13 cellular contexts compared by ENCODE assay signal in genomic region chr1:1216770-1217620, GRCh38. TPM values are rescaled to one million over a fixed set of nuclear protein-coding genes. Genes with fewer than 3 reads are reported as not detected.
DNase-seq lines count a peak whose midpoint lies in the region; ATAC-seq and TF ChIP-seq lines count a peak whose summit lies in the region.
"Had no signal": no experiment of that assay in that cellular context is flagged by ENCODE, and none has a peak within 500 bp of the region (broad histone marks: within the 10 kb centered on the region; RNA-seq: fewer than 3 reads in every experiment).

No MANE protein-coding gene starts in this region.

- H3K9me3 Mint-ChIP-seq in activated naive CD4-positive, alpha-beta T cell treated with anti-CD3 and anti-CD28 coated beads, Interleukin-2, amount 50 U/mL, for 24 hours, result no peaks in the 10 kb centered on the region
- H3K9me3 Mint-ChIP-seq in naive thymus-derived CD8-positive, alpha-beta T cell, result no peaks in the 10 kb centered on the region

- peak; percentile 66 for ATAC-seq in T-helper 17 cell
- no peak for ATAC-seq in naive thymus-derived CD8-positive, alpha-beta T cell
- no peak for ATAC-seq in HG03378 (IDR thresholded peaks at IDR 0.05; ENCODE audit: unreplicated experiment)
- ATAC-seq: body of pancreas had no signal

- H3K27ac Mint-ChIP-seq in T-helper 17 cell, result peak overlapping the region; percentile 99
- H3K27ac Mint-ChIP-seq in activated naive CD4-positive, alpha-beta T cell treated with anti-CD3 and anti-CD28 coated beads, Interleukin-2, amount 50 U/mL, for 24 hours, result peak overlapping the region; percentile 77
- peak overlapping the region in 8 of 10 donors; percentile 32 to 90 (median 54) for H3K27ac Mint-ChIP-seq in naive thymus-derived CD8-positive, alpha-beta T cell

- H3K27ac ChIP-seq in HUES48 (ENCODE audit: low read depth, low read length), result peak overlapping the region; percentile 28
- peak overlapping the region in 1 of 3 donors; percentile 2 for H3K27ac ChIP-seq in thyroid gland
- H3K27ac ChIP-seq: body of pancreas had no signal

- peaks cover 36% of the 10 kb centered on the region for H3K4me1 Mint-ChIP-seq in T-helper 17 cell
- peaks cover 23% of the 10 kb centered on the region for H3K4me1 Mint-ChIP-seq in activated naive CD4-positive, alpha-beta T cell treated with anti-CD3 and anti-CD28 coated beads, Interleukin-2, amount 50 U/mL, for 24 hours
- H3K4me1 Mint-ChIP-seq in naive thymus-derived CD8-positive, alpha-beta T cell, result peaks cover 8 to 34% (median 19%) of the 10 kb centered on the region in 4 donors

- H3K36me3 ChIP-seq in HUES48 (ENCODE audit: control insufficient read depth, insufficient read depth, low read length), result peaks cover 39% of the 10 kb centered on the region
- H3K36me3 ChIP-seq in thyroid gland, result peaks cover 36 to 44% of the 10 kb centered on the region in 2 donors

- intact Hi-C loops in thyroid gland (cut with DNase I), result no loop called here

- no peaks in the 10 kb centered on the region for H3K9me3 ChIP-seq in HUES48 (ENCODE audit: control insufficient read depth, insufficient read depth, low read length)
- no peaks in the 10 kb centered on the region for H3K9me3 ChIP-seq in T-helper 17 cell (ENCODE audit: control insufficient read depth, low read length, poor library complexity, severe bottlenecking)
- no peaks in the 10 kb centered on the region for H3K9me3 ChIP-seq in thyroid gland
- H3K9me3 ChIP-seq: body of pancreas had no signal

- POLR2A ChIA-PET in naive thymus-derived CD8-positive, alpha-beta T cell (lab: Charles Lee), result interaction anchor here (0.7 kb wide), 1 partner anchor 9 kb away, joined by 3 read pairs; no protein-coding TSS in a partner anchor

- no peak overlapping the region for H3K4me3 ChIP-seq in HUES48 (ENCODE audit: low read depth, low read length)
- H3K4me3 ChIP-seq in thyroid gland (replicated peaks in 1 of 3), result no peak overlapping the region
- H3K4me3 ChIP-seq: body of pancreas, skin epidermis had no signal

- H3K36me3 Mint-ChIP-seq in T-helper 17 cell (ENCODE audit: low read depth), result no peaks in the 10 kb centered on the region
- H3K36me3 Mint-ChIP-seq in activated naive CD4-positive, alpha-beta T cell treated with anti-CD3 and anti-CD28 coated beads, Interleukin-2, amount 50 U/mL, for 24 hours, result peaks cover 7% of the 10 kb centered on the region
- peaks cover 0 to 43% (median 13%) of the 10 kb centered on the region in 3 donors for H3K36me3 Mint-ChIP-seq in naive thymus-derived CD8-positive, alpha-beta T cell

- H3K4me1 ChIP-seq in HUES48 (ENCODE audit: control insufficient read depth, insufficient read depth, low read length) (no peaks in the 10 kb centered on the region), thyroid gland (no peaks in the 10 kb centered on the region)
- H3K4me1 ChIP-seq: body of pancreas had no signal

- TF ChIP-seq POLR2A in thyroid gland (IDR thresholded peaks at IDR 0.05), result no peak

- no peaks in the 10 kb centered on the region for H3K27me3 Mint-ChIP-seq in T-helper 17 cell
- H3K27me3 Mint-ChIP-seq in activated naive CD4-positive, alpha-beta T cell treated with anti-CD3 and anti-CD28 coated beads, Interleukin-2, amount 50 U/mL, for 24 hours, result no peaks in the 10 kb centered on the region
- H3K27me3 Mint-ChIP-seq in naive thymus-derived CD8-positive, alpha-beta T cell, result no peaks in the 10 kb centered on the region

- no peaks in the 10 kb centered on the region for H3K27me3 ChIP-seq in HUES48 (ENCODE audit: control insufficient read depth, insufficient read depth, low read length)
- H3K27me3 ChIP-seq in thyroid gland, result no peaks in the 10 kb centered on the region
- H3K27me3 ChIP-seq: body of pancreas had no signal

- no peak for TF ChIP-seq CTCF in thyroid gland (IDR thresholded peaks at IDR 0.05)

- DNase-seq in T-helper 17 cell, result peak; percentile 52 to 71 (median 62)
- no peak for DNase-seq in naive thymus-derived CD8-positive, alpha-beta T cell
- DNase-seq in thyroid gland, result no peak
- DNase-seq in DMS153 treated with DMSO at 0.1 percent for 48 hours (lab: John Stamatoyannopoulos, UW; ENCODE audit: unreplicated experiment), result no peak
- DNase-seq: body of pancreas, NCI-H510A treated with DMSO at 0.1 percent for 48 hours, SHP77 treated with DMSO at 0.1 percent for 48 hours had no signal

- peak overlapping the region; percentile 87 for H3K4me3 Mint-ChIP-seq in T-helper 17 cell
- no peak overlapping the region for H3K4me3 Mint-ChIP-seq in activated naive CD4-positive, alpha-beta T cell treated with anti-CD3 and anti-CD28 coated beads, Interleukin-2, amount 50 U/mL, for 24 hours
- peak overlapping the region in 3 of 10 donors; percentile 5 to 22 (median 22) for H3K4me3 Mint-ChIP-seq in naive thymus-derived CD8-positive, alpha-beta T cell

- WGBS in thyroid gland, 2 donors, result 91 to 93% methylated on average over 71 to 73 of the region's 74 CpGs

- H3K9ac ChIP-seq in HUES48 (ENCODE audit: low read depth, low read length), result no peak overlapping the region

RNA-seq across cellular contexts. Expression of gene TNFRSF4, which starts 3.0 kb away (rescaled TPM):
- 100 to 1,000 TPM in 1 of 2 donors, 10 to 100 TPM in 1; 94.7 to 127 TPM for total RNA-seq in T-helper 17 cell
- total RNA-seq in naive thymus-derived CD8-positive, alpha-beta T cell, result under 1 TPM; 0.44 to 0.73 TPM
- under 1 TPM; 0.30 to 0.62 (median 0.30) TPM for polyA plus RNA-seq in naive thymus-derived CD8-positive, alpha-beta T cell
- total RNA-seq in thyroid gland, result 1 to 10 TPM; 1.5 to 4.5 (median 3.2) TPM
- total RNA-seq: M059J, myocyte had no signal

RNA-seq across cellular contexts. Expression of gene TNFRSF18, which starts 10.6 kb away (rescaled TPM):
- total RNA-seq in T-helper 17 cell (10 to 100 TPM; 47.9 to 80.4 TPM), thyroid gland (under 1 TPM in 2 of 4 donors, not detected in 2; 0.49 to 0.67 TPM)
- total RNA-seq in naive thymus-derived CD8-positive, alpha-beta T cell, result 1 to 10 TPM; 1.5 to 1.6 TPM
- polyA plus RNA-seq in naive thymus-derived CD8-positive, alpha-beta T cell, result 1 to 10 TPM in 1 of 3 donors, not detected in 2; 2.3 TPM
- total RNA-seq: body of pancreas, M059J, myocyte had no signal

RNA-seq across cellular contexts. Expression of gene SDF4, which starts 14.8 kb away (rescaled TPM):
- total RNA-seq in T-helper 17 cell, result 100 to 1,000 TPM; 129 to 146 TPM
- 100 to 1,000 TPM; 110 to 115 TPM for total RNA-seq in naive thymus-derived CD8-positive, alpha-beta T cell
- polyA plus RNA-seq in naive thymus-derived CD8-positive, alpha-beta T cell, result 10 to 100 TPM; 73.8 to 86.3 (median 76.7) TPM
- 100 to 1,000 TPM; 109 to 144 (median 138) TPM for total RNA-seq in thyroid gland

RNA-seq across cellular contexts. Expression of gene B3GALT6, which starts 15.0 kb away (rescaled TPM):
- total RNA-seq in T-helper 17 cell, result 1 to 10 TPM; 8.4 to 9.4 TPM
- 10 to 100 TPM; 21.4 to 23.6 TPM for total RNA-seq in naive thymus-derived CD8-positive, alpha-beta T cell
- 10 to 100 TPM in 2 of 3 donors, 1 to 10 TPM in 1; 8.8 to 24.6 (median 14.6) TPM for polyA plus RNA-seq in naive thymus-derived CD8-positive, alpha-beta T cell
- 10 to 100 TPM; 18.0 to 32.2 (median 25.5) TPM for total RNA-seq in thyroid gland

RNA-seq across cellular contexts. Expression of gene C1QTNF12, which starts 29.5 kb away (rescaled TPM):
- 1 to 10 TPM in 1 of 2 donors, under 1 TPM in 1; 0.91 to 2.0 TPM for total RNA-seq in T-helper 17 cell
- 1 to 10 TPM; 5.0 to 7.1 TPM for total RNA-seq in naive thymus-derived CD8-positive, alpha-beta T cell
- under 1 TPM in 1 of 3 donors, not detected in 2; 0.22 TPM for polyA plus RNA-seq in naive thymus-derived CD8-positive, alpha-beta T cell
- under 1 TPM in 1 of 4 donors, not detected in 3; 0.83 TPM for total RNA-seq in thyroid gland
- total RNA-seq: body of pancreas, M059J had no signal

Comparison
In these comparisons a context has a peak if more than half of its experiments do, and no peak if none do; other contexts are left out.
1. DNase-seq: peak in T-helper 17 cell (3 of 3); none in naive thymus-derived CD8-positive, alpha-beta T cell (0 of 10), thyroid gland (0 of 2) and DMS153 treated with DMSO at 0.1 percent for 48 hours (single experiment).
2. RNA of gene TNFRSF4, which starts 3.0 kb away (total RNA-seq): 94.7 to 127 TPM in T-helper 17 cell; 1.5 to 4.5 TPM in thyroid gland and 0.44 to 0.73 TPM in naive thymus-derived CD8-positive, alpha-beta T cell; every median in the first group is over 10 times any median in the second.
3. RNA of gene TNFRSF18, which starts 10.6 kb away (total RNA-seq): 47.9 to 80.4 TPM in T-helper 17 cell; 1.5 to 1.6 TPM in naive thymus-derived CD8-positive, alpha-beta T cell and 0.49 to 0.67 TPM in thyroid gland; every median in the first group is over 10 times any median in the second.
4. Peak in every context shown above with its lines, with median percentiles within 50 percentile points of each other: H3K27ac Mint-ChIP-seq.